In the genomic region with DNA sequence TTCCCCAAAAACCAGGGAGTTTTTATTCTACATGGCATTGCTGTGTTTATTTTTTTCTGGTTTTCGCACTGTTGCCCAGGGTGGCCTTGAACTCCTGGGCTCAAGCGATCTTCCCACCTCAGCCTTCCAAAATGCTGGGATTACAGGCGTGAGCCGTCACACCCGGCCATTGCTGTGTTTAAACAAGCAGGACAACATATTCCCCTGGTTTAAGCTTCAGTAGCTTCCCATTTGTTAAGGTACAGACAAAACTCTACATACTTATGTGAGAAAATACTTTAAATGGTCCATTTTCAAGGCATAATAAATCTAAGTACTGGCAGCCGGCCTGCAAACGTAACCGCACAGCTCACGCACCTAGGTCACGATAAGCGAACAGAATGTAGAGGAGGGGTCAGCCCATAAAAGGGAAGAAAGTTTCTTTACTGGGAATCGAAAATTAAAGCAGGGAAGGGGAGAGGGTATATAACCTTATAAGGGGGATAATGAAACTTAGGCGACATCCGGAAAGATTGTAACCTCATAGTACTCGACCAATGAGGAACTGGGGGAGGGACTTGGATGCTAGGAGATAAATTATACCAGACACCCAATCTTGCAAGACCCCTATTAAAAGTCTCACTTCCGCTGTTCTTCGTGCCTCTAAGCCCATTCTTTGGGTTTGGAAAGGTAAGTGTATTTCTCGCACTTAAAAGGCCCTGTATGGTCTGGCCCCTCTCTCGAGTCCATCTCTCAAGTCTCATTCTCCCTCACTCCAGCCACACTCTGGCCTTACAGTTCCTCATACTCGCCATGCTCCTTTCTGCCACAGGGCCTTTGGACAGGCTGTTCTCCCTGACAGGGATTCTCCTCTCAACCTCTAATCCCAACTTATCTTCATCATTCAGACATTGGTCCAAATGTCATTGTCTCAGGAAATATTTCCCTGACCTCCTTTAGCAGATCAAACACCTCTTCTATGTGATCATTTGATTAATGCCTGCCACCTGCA, we compare ENCODE assay signal across 8 cellular contexts. TPM values are rescaled to one million over a fixed set of nuclear protein-coding genes. Genes with fewer than 3 reads are reported as not detected.
DNase-seq lines count a peak whose midpoint lies in the region; ATAC-seq and TF ChIP-seq lines count a peak whose summit lies in the region.

No MANE protein-coding gene starts in this region.

- H3K27me3 Mint-ChIP-seq in activated T-cell treated with anti-CD3 and anti-CD28 coated beads, Interleukin-2, amount 50 U/mL, for 4 hours (ENCODE audit: low read depth) = no peaks in the 10 kb centered on the region

- 62 to 72% (median 67%) methylated on average over 20 of the region's 20 CpGs for WGBS in adipose tissue, 3 donors
- WGBS in thyroid gland, 2 donors = 81 to 84% methylated on average over 20 of the region's 20 CpGs

- TF ChIP-seq CTCF in thyroid gland (IDR thresholded peaks at IDR 0.05) = no peak

- in situ Hi-C loops in ACHN (cut with HindIII; ENCODE audit: low pct_ligation_motif_present, low pct_unique_long_range_greater_than_20kb, low sequenced_read_pairs) = no loop called here

- TF ChIP-seq POLR2A in thyroid gland (IDR thresholded peaks at IDR 0.05) = no peak

- peak; percentile 33 for DNase-seq in activated T-cell treated with anti-CD3 and anti-CD28 coated beads, Interleukin-2, amount 50 U/mL, for 1 hour
- no peak for DNase-seq in activated T-cell treated with anti-CD3 and anti-CD28 coated beads, Interleukin-2, amount 50 U/mL, for 4 hours
- DNase-seq in thyroid gland (peak in 1 of 2 donors; percentile 4), NCI-H226 (no peak), ACHN (no peak)

- ATAC-seq in activated T-cell treated with anti-CD3 and anti-CD28 coated beads, Interleukin-2, amount 50 U/mL, for 4 hours = no peak
- ATAC-seq in HG02885 (IDR thresholded peaks at IDR 0.05; ENCODE audit: poor library complexity, unreplicated experiment) = no peak

- no peaks in the 10 kb centered on the region for H3K9me3 Mint-ChIP-seq in activated T-cell treated with anti-CD3 and anti-CD28 coated beads, Interleukin-2, amount 50 U/mL, for 4 hours

- H3K36me3 ChIP-seq in thyroid gland = no peaks in the 10 kb centered on the region

- H3K4me1 ChIP-seq in thyroid gland = no peaks in the 10 kb centered on the region

- H3K4me3 ChIP-seq in thyroid gland (replicated peaks in 1 of 3) = peak overlapping the region in 1 of 3 donors; percentile 12

- no peaks in the 10 kb centered on the region for H3K4me1 Mint-ChIP-seq in activated T-cell treated with anti-CD3 and anti-CD28 coated beads, Interleukin-2, amount 50 U/mL, for 4 hours (ENCODE audit: low read depth)

- intact Hi-C loops in thyroid gland (cut with DNase I) = loop anchor here (10.0 kb wide), 1 partner anchor 118 kb away; a partner anchor contains a TSS

- H3K27ac ChIP-seq in adipose tissue (ENCODE audit: low read depth, low read length) (peak overlapping the region; percentile 40), layer of hippocampus (ENCODE audit: low read depth, low read length) (peak overlapping the region; percentile 88), thyroid gland (peak overlapping the region in 2 of 3 donors; percentile 47 to 71)

- H3K4me3 Mint-ChIP-seq in activated T-cell treated with anti-CD3 and anti-CD28 coated beads, Interleukin-2, amount 50 U/mL, for 4 hours = no peak overlapping the region

- H3K36me3 Mint-ChIP-seq in activated T-cell treated with anti-CD3 and anti-CD28 coated beads, Interleukin-2, amount 50 U/mL, for 4 hours (ENCODE audit: insufficient read depth) = no peaks in the 10 kb centered on the region

- H3K9me3 ChIP-seq in thyroid gland = no peaks in the 10 kb centered on the region

- H3K27me3 ChIP-seq in layer of hippocampus (ENCODE audit: control insufficient read depth, insufficient read depth, low read length) = no peaks in the 10 kb centered on the region
- H3K27me3 ChIP-seq in thyroid gland = no peaks in the 10 kb centered on the region

RNA-seq across cellular contexts. Expression of a gene that starts 59.2 kb away (rescaled TPM):
- under 1 TPM; 0.20 to 0.43 (median 0.29) TPM for total RNA-seq in activated T-cell treated with anti-CD3 and anti-CD28 coated beads, Interleukin-2, amount 50 U/mL, for 4 hours
- under 1 TPM in 2 of 3 donors, not detected in 1; 0.05 to 0.28 TPM for polyA plus RNA-seq in adipose tissue
- 1 to 10 TPM in 1 of 4 donors, under 1 TPM in 3; 0.11 to 2.3 (median 0.27) TPM for total RNA-seq in thyroid gland

RNA-seq across cellular contexts. Expression of a gene that starts 59.8 kb away (rescaled TPM):
- total RNA-seq in activated T-cell treated with anti-CD3 and anti-CD28 coated beads, Interleukin-2, amount 50 U/mL, for 4 hours = 10 to 100 TPM; 57.4 to 68.5 (median 59.9) TPM
- polyA plus RNA-seq in adipose tissue = 10 to 100 TPM in 2 of 3 donors, 1 to 10 TPM in 1; 9.0 to 16.6 (median 13.7) TPM
- total RNA-seq in thyroid gland = 10 to 100 TPM in 3 of 4 donors, 1 to 10 TPM in 1; 8.8 to 20.4 (median 12.4) TPM
